8 cellular contexts compared by ENCODE assay signal in genomic region chr20:53827996-53828672, GRCh38.
A peak's percentile ranks its signal among the peaks of the same experiment; 100 is the strongest.
DNase-seq lines count a peak whose midpoint lies in the region; ATAC-seq and TF ChIP-seq lines count a peak whose summit lies in the region.

No MANE protein-coding gene starts in this region.

- peaks cover 41% of the 10 kb centered on the region for H3K4me1 ChIP-seq in suprapubic skin

- TF ChIP-seq POLR2A in suprapubic skin (IDR thresholded peaks at IDR 0.05), result no peak

- 11% methylated on average over 7 of the region's 7 CpGs for WGBS in suprapubic skin

- no peak for TF ChIP-seq EP300 in suprapubic skin (IDR thresholded peaks at IDR 0.05)

- DNase-seq in AG04450 (ENCODE audit: low read depth, low spot score), result peak; percentile 88
- DNase-seq in HS-5 (ENCODE audit: low read depth), result peak; percentile 100
- peak; percentile 59 for DNase-seq in amniotic stem cell (lab: John Stamatoyannopoulos, UW)
- DNase-seq in kidney epithelial cell (ENCODE audit: low read depth), result peak; percentile 95
- DNase-seq in suprapubic skin (ENCODE audit: low spot score in 2 of 2), result no peak
- DNase-seq in activated CD4-positive, alpha-beta T cell treated with anti-CD3 and anti-CD28 coated beads, Interleukin-2, amount 50 U/mL, for 48 hours, result no peak
- no peak for DNase-seq in ecto neural progenitor cell (ENCODE audit: low spot score)

- POLR2A ChIA-PET in AG04450 (lab: Yijun Ruan, JAX), result interaction anchor here (0.6 to 1.2 kb wide), 10 partner anchors 35 to 215 kb away, joined by 3 to 7 read pairs (median 4); no protein-coding TSS in a partner anchor

- H3K36me3 ChIP-seq in kidney epithelial cell (ENCODE audit: control insufficient read depth, insufficient read depth, low read length) (no peaks in the 10 kb centered on the region), suprapubic skin (no peaks in the 10 kb centered on the region)

- H3K9me3 ChIP-seq in AG04450 (ENCODE audit: control insufficient read depth, insufficient read depth, low read length), result no peaks in the 10 kb centered on the region; the same call in 1 of the 2 replicates
- H3K9me3 ChIP-seq in suprapubic skin, result no peaks in the 10 kb centered on the region

- TF ChIP-seq CTCF in AG04450 (IDR thresholded peaks at IDR 0.05; ENCODE audit: low read depth, low read length) (no peak), kidney epithelial cell (IDR thresholded peaks at IDR 0.05; ENCODE audit: insufficient read depth, low read length, poor library complexity, severe bottlenecking) (no peak), suprapubic skin (IDR thresholded peaks at IDR 0.05) (no peak)

- no peak for ATAC-seq in HG03095 (IDR thresholded peaks at IDR 0.05; ENCODE audit: unreplicated experiment)

- H3K27ac ChIP-seq in AG04450 (ENCODE audit: low read depth, low read length) (peak overlapping the region; percentile 98), suprapubic skin (peak overlapping the region; percentile 96)

- H3K27me3 ChIP-seq in AG04450 (ENCODE audit: control insufficient read depth, insufficient read depth, low read length) (no peaks in the 10 kb centered on the region), kidney epithelial cell (ENCODE audit: control insufficient read depth, insufficient read depth, low read length) (no peaks in the 10 kb centered on the region), suprapubic skin (no peaks in the 10 kb centered on the region)

- H3K4me3 ChIP-seq in AG04450 (ENCODE audit: low read depth, low read length) (peak overlapping the region; percentile 47), kidney epithelial cell (ENCODE audit: low read depth, low read length) (no peak overlapping the region), suprapubic skin (peak overlapping the region; percentile 39)

- CTCF ChIA-PET in AG04450 (lab: Charles Lee), result interaction anchor here (1.2 to 1.8 kb wide), 4 partner anchors 21 to 250 kb away, joined by 4 to 6 read pairs (median 4); no protein-coding TSS in a partner anchor

Comparison
In these comparisons a context has a peak if more than half of its experiments do, and no peak if none do; other contexts are left out.
1. DNase-seq: peak in AG04450 (single experiment), HS-5 (single experiment), amniotic stem cell (single experiment) and kidney epithelial cell (single experiment); none in suprapubic skin (0 of 2), activated CD4-positive, alpha-beta T cell treated with anti-CD3 and anti-CD28 coated beads, Interleukin-2, amount 50 U/mL, for 48 hours (0 of 2) and ecto neural progenitor cell (single experiment).